ENCODE assay signal across 8 cellular contexts in genomic region chr9:41064125-41064795, GRCh38.
DNase-seq lines count a peak whose midpoint lies in the region; ATAC-seq and TF ChIP-seq lines count a peak whose summit lies in the region.
"Not testable (repeated sequence)": the region's sequence is repeated elsewhere in the genome, so short reads cannot be mapped to it uniquely, and the experiment has no call there.

No MANE protein-coding gene starts in this region.

- not testable (repeated sequence) for TF ChIP-seq CTCF in GM13976 (IDR thresholded peaks at IDR 0.05; ENCODE audit: borderline replicate concordance, control extremely low read depth, extremely low read depth, insufficient read depth, missing control alignments); OCI-LY3 (IDR thresholded peaks at IDR 0.05; ENCODE audit: low read depth, low read length)

- not testable (repeated sequence) for H3K9me3 Mint-ChIP-seq in activated T-cell treated with anti-CD3 and anti-CD28 coated beads, Interleukin-2, amount 50 U/mL, for 24 hours; stimulated activated memory B cell treated with anti-CD40 and anti-IgM and Interleukin-4, amounts not matched to agents 10 μg/mL and 1 μg/mL and 100 μg/mL, for 72 hours

- H3K4me1 Mint-ChIP-seq in activated T-cell treated with anti-CD3 and anti-CD28 coated beads, Interleukin-2, amount 50 U/mL, for 24 hours (ENCODE audit: low read depth), result not testable (repeated sequence)
- H3K4me1 Mint-ChIP-seq in stimulated activated memory B cell treated with anti-CD40 and anti-IgM and Interleukin-4, amounts not matched to agents 10 μg/mL and 1 μg/mL and 100 μg/mL, for 72 hours, result peaks cover 10% of the 10 kb centered on the region

- not testable (repeated sequence) for H3K36me3 ChIP-seq in OCI-LY3 (replicated peaks; ENCODE audit: low read depth, low read length); effector memory CD4-positive, alpha-beta T cell (ENCODE audit: control insufficient read depth, insufficient read depth, low read length)

- H3K79me2 ChIP-seq in OCI-LY3 (ENCODE audit: low read length), result not testable (repeated sequence)

- H4K20me1 ChIP-seq in OCI-LY3 (ENCODE audit: insufficient read depth, low read length), result not testable (repeated sequence)

- H3K27ac ChIP-seq in OCI-LY3 (ENCODE audit: low read length); effector memory CD4-positive, alpha-beta T cell (ENCODE audit: insufficient read depth, low read length, poor library complexity, severe bottlenecking): not testable (repeated sequence)

- not testable (repeated sequence) for H3K36me3 Mint-ChIP-seq in activated T-cell treated with anti-CD3 and anti-CD28 coated beads, Interleukin-2, amount 50 U/mL, for 24 hours (ENCODE audit: low read depth); stimulated activated memory B cell treated with anti-CD40 and anti-IgM and Interleukin-4, amounts not matched to agents 10 μg/mL and 1 μg/mL and 100 μg/mL, for 72 hours

- ATAC-seq in GM21447 (IDR thresholded peaks at IDR 0.05; ENCODE audit: unreplicated experiment) (peak; percentile 88), HG03095 (IDR thresholded peaks at IDR 0.05; ENCODE audit: unreplicated experiment) (peak; percentile 64)
- peak; percentile 55 for ATAC-seq in stimulated activated memory B cell treated with anti-CD40 and anti-IgM and Interleukin-4, amounts not matched to agents 10 μg/mL and 1 μg/mL and 100 μg/mL, for 72 hours

- H3K27me3 ChIP-seq in OCI-LY3 (ENCODE audit: low read depth, low read length); effector memory CD4-positive, alpha-beta T cell (replicated peaks; ENCODE audit: control insufficient read depth, insufficient read depth, low read length, poor library complexity, severe bottlenecking): not testable (repeated sequence)

- not testable (repeated sequence) for H3K27me3 Mint-ChIP-seq in activated T-cell treated with anti-CD3 and anti-CD28 coated beads, Interleukin-2, amount 50 U/mL, for 24 hours; stimulated activated memory B cell treated with anti-CD40 and anti-IgM and Interleukin-4, amounts not matched to agents 10 μg/mL and 1 μg/mL and 100 μg/mL, for 72 hours

- not testable (repeated sequence) for H3K9me3 ChIP-seq in OCI-LY3 (ENCODE audit: insufficient read depth, low read length); effector memory CD4-positive, alpha-beta T cell (ENCODE audit: control insufficient read depth, low read length)

- in situ Hi-C loops in GM13976 (cut with MboI; ENCODE audit: low sequenced_read_pairs, unreplicated experiment), result not testable (repeated sequence)

- H3K4me1 ChIP-seq in OCI-LY3 (ENCODE audit: low read length); effector memory CD4-positive, alpha-beta T cell (ENCODE audit: control insufficient read depth, insufficient read depth, low read length, poor library complexity, severe bottlenecking): not testable (repeated sequence)

- not testable (repeated sequence) for H3K9ac ChIP-seq in OCI-LY3 (ENCODE audit: low read length)

- H3K4me3 Mint-ChIP-seq in activated T-cell treated with anti-CD3 and anti-CD28 coated beads, Interleukin-2, amount 50 U/mL, for 24 hours, result peak overlapping the region; percentile 53
- H3K4me3 Mint-ChIP-seq in stimulated activated memory B cell treated with anti-CD40 and anti-IgM and Interleukin-4, amounts not matched to agents 10 μg/mL and 1 μg/mL and 100 μg/mL, for 72 hours, result not testable (repeated sequence)

- H3K27ac Mint-ChIP-seq in activated T-cell treated with anti-CD3 and anti-CD28 coated beads, Interleukin-2, amount 50 U/mL, for 24 hours; stimulated activated memory B cell treated with anti-CD40 and anti-IgM and Interleukin-4, amounts not matched to agents 10 μg/mL and 1 μg/mL and 100 μg/mL, for 72 hours: not testable (repeated sequence)

- not testable (repeated sequence) for H3K4me3 ChIP-seq in OCI-LY3 (ENCODE audit: low read length); effector memory CD4-positive, alpha-beta T cell (ENCODE audit: insufficient read depth, low read depth, low read length, poor library complexity, severe bottlenecking)

- peak overlapping the region; percentile 32 for H3K4me2 ChIP-seq in OCI-LY3 (ENCODE audit: low read length)

- peak; percentile 0 for DNase-seq in GM13976 (ENCODE audit: low spot score)
- DNase-seq in activated T-cell treated with anti-CD3 and anti-CD28 coated beads, Interleukin-2, amount 50 U/mL, for 24 hours, result peak; percentile 53
- DNase-seq in effector memory CD4-positive, alpha-beta T cell, result peak in 2 of 3 donors; percentile 9 to 13
- peak; percentile 52 for DNase-seq in medulla oblongata (ENCODE audit: extremely low spot score)

- not testable (repeated sequence) for H2AFZ ChIP-seq in OCI-LY3 (ENCODE audit: low read depth, low read length)

Comparison
In these comparisons a context has a peak if more than half of its experiments do, and no peak if none do; other contexts are left out.
1. DNase-seq: peak in every context shown above with its lines; median percentile 53 in activated T-cell treated with anti-CD3 and anti-CD28 coated beads, Interleukin-2, amount 50 U/mL, for 24 hours; 52 in medulla oblongata; 11 in effector memory CD4-positive, alpha-beta T cell; 0 in GM13976.